In genomic region chr1:16199157-16199501, GRCh38 we compare ENCODE assay signal across 18 cellular contexts. TPM values are rescaled to one million over a fixed set of nuclear protein-coding genes. Genes with fewer than 3 reads are reported as not detected.
DNase-seq lines count a peak whose midpoint lies in the region; ATAC-seq and TF ChIP-seq lines count a peak whose summit lies in the region.
"Had no signal": no experiment of that assay in that cellular context is flagged by ENCODE, and none has a peak within 500 bp of the region (broad histone marks: within the 10 kb centered on the region; RNA-seq: fewer than 3 reads in every experiment).

No MANE protein-coding gene starts in this region.

- ATAC-seq in activated T-cell treated with anti-CD3 and anti-CD28 coated beads, Interleukin-2, amount 50 U/mL, for 72 hours (replicated peaks in 1 of 2) = no peak
- peak; percentile 33 for ATAC-seq in esophagus mucosa
- ATAC-seq in stimulated activated effector memory CD8-positive, alpha-beta T cell treated with anti-CD3 and anti-CD28 coated beads, Interleukin-12 subunit alpha, Interleukin-12 subunit beta, amount 100 ng/mL, for 72 hours = peak; percentile 15
- no peak for ATAC-seq in GM21367 (IDR thresholded peaks at IDR 0.05; ENCODE audit: unreplicated experiment)
- ATAC-seq in PC-3 = no peak
- ATAC-seq: GM23338 had no signal

- no peaks in the 10 kb centered on the region for H3K36me3 ChIP-seq in PC-3 (ENCODE audit: low read depth, low read length)

- POLR2A ChIA-PET in RWPE1 (lab: Yijun Ruan, JAX; ENCODE audit: low non-redundant PET) = no interaction called here
- POLR2A ChIA-PET in PC-3 (lab: Charles Lee; ENCODE audit: unreplicated experiment) = no interaction called here

- intact Hi-C loops in PC-3 (cut with micrococcal nuclease) = no loop called here

- no peaks in the 10 kb centered on the region for H3K9me3 ChIP-seq in PC-3 (ENCODE audit: low read length)

- H3K9me2 ChIP-seq in PC-3 (replicated peaks; ENCODE audit: low read length) = no peaks in the 10 kb centered on the region

- no peak overlapping the region for H3K4me3 ChIP-seq in PC-3 (ENCODE audit: low read length)
- H3K4me3 ChIP-seq: GM23338 had no signal

- H3K9me3 Mint-ChIP-seq in activated T-cell treated with anti-CD3 and anti-CD28 coated beads, Interleukin-2, amount 50 U/mL, for 24 hours = no peaks in the 10 kb centered on the region
- H3K9me3 Mint-ChIP-seq in activated T-cell treated with anti-CD3 and anti-CD28 coated beads, Interleukin-2, amount 50 U/mL, for 72 hours = no peaks in the 10 kb centered on the region
- H3K9me3 Mint-ChIP-seq in stimulated activated effector memory CD8-positive, alpha-beta T cell treated with anti-CD3 and anti-CD28 coated beads, Interleukin-12 subunit alpha, Interleukin-12 subunit beta, amount 100 ng/mL, for 72 hours = no peaks in the 10 kb centered on the region
- H3K9me3 Mint-ChIP-seq: CD4-positive, CD25-positive, alpha-beta regulatory T cell; GM23338 had no signal

- no peaks in the 10 kb centered on the region for H3K27me3 Mint-ChIP-seq in activated T-cell treated with anti-CD3 and anti-CD28 coated beads, Interleukin-2, amount 50 U/mL, for 24 hours
- no peaks in the 10 kb centered on the region for H3K27me3 Mint-ChIP-seq in activated T-cell treated with anti-CD3 and anti-CD28 coated beads, Interleukin-2, amount 50 U/mL, for 72 hours (ENCODE audit: low read depth)
- H3K27me3 Mint-ChIP-seq: CD4-positive, CD25-positive, alpha-beta regulatory T cell had no signal

- no peak overlapping the region for H3K9ac ChIP-seq in PC-3 (ENCODE audit: low read length)

- BruUV-seq in PC-3 (replicated peaks; lab: Mats Ljungman, UMichigan) = no TSS peak

- H3K79me2 ChIP-seq in PC-3 (ENCODE audit: low read length) = no peaks in the 10 kb centered on the region

- no peak overlapping the region for H2AFZ ChIP-seq in PC-3 (ENCODE audit: low read length)
- H2AFZ ChIP-seq: GM23338 had no signal

- H3K4me2 ChIP-seq in PC-3 (ENCODE audit: low read length) = no peak overlapping the region
- H3K4me2 ChIP-seq: GM23338 had no signal

- H3K27me3 ChIP-seq in PC-3 (ENCODE audit: low read length) = no peaks in the 10 kb centered on the region

- CTCF ChIA-PET in RWPE1 (lab: Yijun Ruan, JAX) (no interaction called here), PC-3 (lab: Charles Lee) (no interaction called here)

- H3F3A ChIP-seq in PC-3 (ENCODE audit: low read length, unreplicated experiment) = no peaks in the 10 kb centered on the region

- no peaks in the 10 kb centered on the region for H3K4me1 ChIP-seq in PC-3 (ENCODE audit: insufficient read depth, low read length)

- no peak overlapping the region for H3K4me3 Mint-ChIP-seq in activated T-cell treated with anti-CD3 and anti-CD28 coated beads, Interleukin-2, amount 50 U/mL, for 24 hours
- H3K4me3 Mint-ChIP-seq in activated T-cell treated with anti-CD3 and anti-CD28 coated beads, Interleukin-2, amount 50 U/mL, for 72 hours = no peak overlapping the region
- H3K4me3 Mint-ChIP-seq in stimulated activated effector memory CD8-positive, alpha-beta T cell treated with anti-CD3 and anti-CD28 coated beads, Interleukin-12 subunit alpha, Interleukin-12 subunit beta, amount 100 ng/mL, for 72 hours = no peak overlapping the region
- H3K4me3 Mint-ChIP-seq: CD4-positive, CD25-positive, alpha-beta regulatory T cell; GM23338 had no signal

- H3K27ac ChIP-seq in RWPE1 (peak overlapping the region; percentile 44), PC-3 (ENCODE audit: low read length) (no peak overlapping the region)

- no peaks in the 10 kb centered on the region for H4K20me1 ChIP-seq in PC-3 (ENCODE audit: low read length)

- H3K4me1 Mint-ChIP-seq in activated T-cell treated with anti-CD3 and anti-CD28 coated beads, Interleukin-2, amount 50 U/mL, for 24 hours (ENCODE audit: low read depth) = peaks cover 6% of the 10 kb centered on the region
- H3K4me1 Mint-ChIP-seq in activated T-cell treated with anti-CD3 and anti-CD28 coated beads, Interleukin-2, amount 50 U/mL, for 72 hours (ENCODE audit: low read depth) = peaks cover 6% of the 10 kb centered on the region
- peaks cover 9% of the 10 kb centered on the region for H3K4me1 Mint-ChIP-seq in stimulated activated effector memory CD8-positive, alpha-beta T cell treated with anti-CD3 and anti-CD28 coated beads, Interleukin-12 subunit alpha, Interleukin-12 subunit beta, amount 100 ng/mL, for 72 hours
- H3K4me1 Mint-ChIP-seq: GM23338 had no signal

- peaks cover 12% of the 10 kb centered on the region for H3K36me3 Mint-ChIP-seq in activated T-cell treated with anti-CD3 and anti-CD28 coated beads, Interleukin-2, amount 50 U/mL, for 24 hours (ENCODE audit: low read depth)
- H3K36me3 Mint-ChIP-seq in activated T-cell treated with anti-CD3 and anti-CD28 coated beads, Interleukin-2, amount 50 U/mL, for 72 hours (ENCODE audit: insufficient read depth in 2 of 2) = no peaks in the 10 kb centered on the region
- peaks cover 11% of the 10 kb centered on the region for H3K36me3 Mint-ChIP-seq in stimulated activated effector memory CD8-positive, alpha-beta T cell treated with anti-CD3 and anti-CD28 coated beads, Interleukin-12 subunit alpha, Interleukin-12 subunit beta, amount 100 ng/mL, for 72 hours

- peak overlapping the region; percentile 6 for H3K27ac Mint-ChIP-seq in activated T-cell treated with anti-CD3 and anti-CD28 coated beads, Interleukin-2, amount 50 U/mL, for 24 hours
- no peak overlapping the region for H3K27ac Mint-ChIP-seq in activated T-cell treated with anti-CD3 and anti-CD28 coated beads, Interleukin-2, amount 50 U/mL, for 72 hours
- H3K27ac Mint-ChIP-seq in stimulated activated effector memory CD8-positive, alpha-beta T cell treated with anti-CD3 and anti-CD28 coated beads, Interleukin-12 subunit alpha, Interleukin-12 subunit beta, amount 100 ng/mL, for 72 hours = peak overlapping the region; percentile 91
- H3K27ac Mint-ChIP-seq: GM23338 had no signal

- TF ChIP-seq CTCF in RWPE1 (conservative IDR thresholded peaks at IDR 0.05; ENCODE audit: low read depth) (no peak), PC-3 (conservative IDR thresholded peaks at IDR 0.05; ENCODE audit: low read depth, low read length) (no peak)

- DNase-seq in activated T-cell treated with anti-CD3 and anti-CD28 coated beads, Interleukin-2, amount 50 U/mL, for 24 hours = no peak
- DNase-seq in activated T-cell treated with anti-CD3 and anti-CD28 coated beads, Interleukin-2, amount 50 U/mL, for 72 hours = no peak
- DNase-seq in RWPE1 (ENCODE audit: low spot score) (no peak), NCI-H510A (lab: John Stamatoyannopoulos, UW) (no peak), PC-3 (no peak)
- no peak for DNase-seq in stimulated activated effector memory CD8-positive, alpha-beta T cell treated with anti-CD3 and anti-CD28 coated beads, Interleukin-12 subunit alpha, Interleukin-12 subunit beta, amount 100 ng/mL, for 72 hours (ENCODE audit: low spot score in 2 of 2)
- DNase-seq: CD4-positive, CD25-positive, alpha-beta regulatory T cell; DND-41; GDM1; KBM-7; NCI-H1048; NCI-H146; NCI-H2081 treated with DMSO at 0.1 percent for 48 hours; NCI-H526 treated with DMSO at 0.1 percent for 48 hours; NK-92 treated with Interleukin-12 subunit alpha and Interleukin-12 subunit beta, amount 100 ng/mL, for 24 hours had no signal

RNA-seq across cellular contexts. Expression of gene ARHGEF19, which starts 13.3 kb away (rescaled TPM):
- 1 to 10 TPM; 7.0 to 9.9 TPM for total RNA-seq in activated T-cell treated with anti-CD3 and anti-CD28 coated beads, Interleukin-2, amount 50 U/mL, for 72 hours
- total RNA-seq in esophagus mucosa (21.9 TPM), PC-3 (2014; rRNA removed) (13.8 and 28.1 TPM in 2 replicates)

RNA-seq across cellular contexts. Expression of gene CPLANE2, which starts 37.9 kb away (rescaled TPM):
- total RNA-seq in activated T-cell treated with anti-CD3 and anti-CD28 coated beads, Interleukin-2, amount 50 U/mL, for 72 hours = 1 to 10 TPM; 3.0 to 7.8 TPM
- total RNA-seq in esophagus mucosa (11.4 TPM), PC-3 (2014; rRNA removed) (9.6 and 11.6 TPM in 2 replicates)

RNA-seq across cellular contexts. Expression of gene EPHA2, which starts 43.3 kb away (rescaled TPM):
- total RNA-seq in activated T-cell treated with anti-CD3 and anti-CD28 coated beads, Interleukin-2, amount 50 U/mL, for 72 hours = under 1 TPM in 1 of 2 donors, not detected in 1; 0.43 TPM
- total RNA-seq in esophagus mucosa (146 TPM), PC-3 (2014; rRNA removed) (459 and 567 TPM in 2 replicates)
- total RNA-seq: CD4-positive, CD25-positive, alpha-beta regulatory T cell had no signal

Comparison
In these comparisons a context has a peak if more than half of its experiments do, and no peak if none do; other contexts are left out.
1. ATAC-seq: peak in esophagus mucosa (single experiment) and stimulated activated effector memory CD8-positive, alpha-beta T cell treated with anti-CD3 and anti-CD28 coated beads, Interleukin-12 subunit alpha, Interleukin-12 subunit beta, amount 100 ng/mL, for 72 hours (single experiment); none in activated T-cell treated with anti-CD3 and anti-CD28 coated beads, Interleukin-2, amount 50 U/mL, for 72 hours (0 of 2), GM21367 (single experiment) and PC-3 (single experiment).
2. RNA of gene EPHA2, which starts 43.3 kb away (total RNA-seq): 459 to 567 TPM in PC-3 and 146 TPM in esophagus mucosa (single experiment); 0.43 TPM in activated T-cell treated with anti-CD3 and anti-CD28 coated beads, Interleukin-2, amount 50 U/mL, for 72 hours; every median in the first group is over 100 times any median in the second.